9 cellular contexts compared by ENCODE assay signal in genomic region chr1:31703431-31704260, GRCh38. TPM values are rescaled to one million over a fixed set of nuclear protein-coding genes. Genes with fewer than 3 reads are reported as not detected.
DNase-seq lines count a peak whose midpoint lies in the region; ATAC-seq and TF ChIP-seq lines count a peak whose summit lies in the region.
"Had no signal": no experiment of that assay in that cellular context is flagged by ENCODE, and none has a peak within 500 bp of the region (broad histone marks: within the 10 kb centered on the region; RNA-seq: fewer than 3 reads in every experiment).

Gene COL16A1, minus strand, starts transcription at chr1:31704017. Its CDS starts 1,824 bp downstream, at chr1:31702193.

- peak within 1 kb of the TSS; percentile 70 to 73 for H3K4me3 Mint-ChIP-seq in stimulated activated naive CD8-positive, alpha-beta T cell treated with anti-CD3 and anti-CD28 coated beads, Interleukin-15, amount 100 ng/mL, for 72 hours
- peak within 1 kb of the TSS; percentile 85 for H3K4me3 Mint-ChIP-seq in chondrocyte (ENCODE audit: unreplicated experiment)
- H3K4me3 Mint-ChIP-seq: dendritic cell treated with granulocyte-macrophage colony-stimulating factor and Interleukin-4, amounts not matched to agents 40 ng/mL and 50 ng/mL, for 4 days had no signal

- peak within 1 kb of the TSS; percentile 78 to 93 (median 85) for H3K27ac ChIP-seq in stomach

- peaks cover 54% of the 10 kb centered on the region for H3K27me3 Mint-ChIP-seq in stimulated activated naive CD8-positive, alpha-beta T cell treated with anti-CD3 and anti-CD28 coated beads, Interleukin-15, amount 100 ng/mL, for 72 hours
- no peaks in the 10 kb centered on the region for H3K27me3 Mint-ChIP-seq in chondrocyte (ENCODE audit: low read depth)

- peaks cover 0 to 12% (median 8%) of the 10 kb centered on the region in 4 donors for H3K36me3 ChIP-seq in stomach
- H3K36me3 ChIP-seq in BE2C = no peaks in the 10 kb centered on the region

- H3K4me1 Mint-ChIP-seq in stimulated activated naive CD8-positive, alpha-beta T cell treated with anti-CD3 and anti-CD28 coated beads, Interleukin-15, amount 100 ng/mL, for 72 hours = peaks cover 64% of the 10 kb centered on the region
- peaks cover 88% of the 10 kb centered on the region for H3K4me1 Mint-ChIP-seq in chondrocyte (ENCODE audit: low read depth)

- no peak for ATAC-seq in stimulated activated naive CD8-positive, alpha-beta T cell treated with anti-CD3 and anti-CD28 coated beads, Interleukin-15, amount 100 ng/mL, for 72 hours
- ATAC-seq in stimulated activated naive CD8-positive, alpha-beta T cell treated with anti-CD3 and anti-CD28 coated beads, Interleukin-15, Interleukin-2, amounts not matched to agents 100 U/mL and 50 U/mL, for 24 hours = no peak
- no peak for ATAC-seq in HG03159 (IDR thresholded peaks at IDR 0.05; ENCODE audit: unreplicated experiment)

- intact Hi-C loops in stomach (cut with DNase I; ENCODE audit: low total_unique reads) = no loop called here

- no peak for TF ChIP-seq POLR2A in stomach (IDR thresholded peaks at IDR 0.05)

- H3K4me1 ChIP-seq in stomach = peaks cover 58 to 84% (median 72%) of the 10 kb centered on the region in 4 donors
- H3K4me1 ChIP-seq in BE2C = peaks cover 15% of the 10 kb centered on the region

- TF ChIP-seq CTCF in chondrocyte (IDR thresholded peaks at IDR 0.05) (peak; percentile 16), stomach (IDR thresholded peaks at IDR 0.05) (no peak), BE2C (IDR thresholded peaks at IDR 0.05; ENCODE audit: low read depth, low read length) (no peak)

- H3K9me3 Mint-ChIP-seq in stimulated activated naive CD8-positive, alpha-beta T cell treated with anti-CD3 and anti-CD28 coated beads, Interleukin-15, amount 100 ng/mL, for 72 hours = no peaks in the 10 kb centered on the region
- no peaks in the 10 kb centered on the region for H3K9me3 Mint-ChIP-seq in chondrocyte (ENCODE audit: low read depth)
- H3K9me3 Mint-ChIP-seq: dendritic cell treated with granulocyte-macrophage colony-stimulating factor and Interleukin-4, amounts not matched to agents 40 ng/mL and 50 ng/mL, for 4 days had no signal

- no peak for DNase-seq in stimulated activated naive CD8-positive, alpha-beta T cell treated with anti-CD3 and anti-CD28 coated beads, Interleukin-15, amount 100 ng/mL, for 72 hours
- no peak for DNase-seq in stimulated activated naive CD8-positive, alpha-beta T cell treated with anti-CD3 and anti-CD28 coated beads, Interleukin-15, Interleukin-2, amounts not matched to agents 100 U/mL and 50 U/mL, for 24 hours
- DNase-seq in chondrocyte (ENCODE audit: low spot score) = no peak
- DNase-seq in kidney tubule cell (ENCODE audit: low spot score) = peak; percentile 43
- DNase-seq in stomach = peak; percentile 80
- DNase-seq in NCI-H128 (lab: John Stamatoyannopoulos, UW; ENCODE audit: unreplicated experiment) = no peak
- no peak for DNase-seq in BE2C

- TF ChIP-seq EP300 in stomach (IDR thresholded peaks at IDR 0.05) = no peak

- no peaks in the 10 kb centered on the region for H3K9me3 ChIP-seq in stomach
- no peaks in the 10 kb centered on the region for H3K9me3 ChIP-seq in BE2C

- peaks cover 9% of the 10 kb centered on the region for H3K36me3 Mint-ChIP-seq in chondrocyte (ENCODE audit: low read depth)

- H3K27me3 ChIP-seq in stomach (peaks cover 0 to 16% (median 7%) of the 10 kb centered on the region in 3 donors), BE2C (no peaks in the 10 kb centered on the region)

- H3K27ac Mint-ChIP-seq in stimulated activated naive CD8-positive, alpha-beta T cell treated with anti-CD3 and anti-CD28 coated beads, Interleukin-15, amount 100 ng/mL, for 72 hours = peak within 1 kb of the TSS; percentile 45 to 74
- peak within 1 kb of the TSS; percentile 98 for H3K27ac Mint-ChIP-seq in chondrocyte (ENCODE audit: unreplicated experiment)
- H3K27ac Mint-ChIP-seq: dendritic cell treated with granulocyte-macrophage colony-stimulating factor and Interleukin-4, amounts not matched to agents 40 ng/mL and 50 ng/mL, for 4 days had no signal

- 14 to 34% (median 18%) methylated on average over 12 to 39 of the region's 39 CpGs for WGBS in stomach, 5 donors

- peak within 1 kb of the TSS; percentile 39 to 51 (median 48) for H3K4me3 ChIP-seq in stomach
- H3K4me3 ChIP-seq in BE2C (ENCODE audit: low read depth, low read length) = no peak within 1 kb of the TSS

RNA-seq across cellular contexts. Expression of gene COL16A1, which starts in this region (rescaled TPM):
- 230 to 272 TPM (median 262 TPM) in 3 replicates for total RNA-seq in chondrocyte
- 100 to 1,000 TPM in 3 of 5 donors, 10 to 100 TPM in 2; 64.2 to 127 (median 118) TPM for total RNA-seq in stomach
- 10 to 100 TPM; 19.8 to 27.4 (median 24.7) TPM for polyA plus RNA-seq in stomach
- 3.4 TPM for polyA plus RNA-seq in BE2C (2012; ENCODE audit: insufficient read depth, insufficient read length, low read depth)

Comparison
In these comparisons a context has a peak if more than half of its experiments do, and no peak if none do; other contexts are left out.
1. DNase-seq: peak in kidney tubule cell (single experiment) and stomach (single experiment); none in stimulated activated naive CD8-positive, alpha-beta T cell treated with anti-CD3 and anti-CD28 coated beads, Interleukin-15, amount 100 ng/mL, for 72 hours (0 of 2), stimulated activated naive CD8-positive, alpha-beta T cell treated with anti-CD3 and anti-CD28 coated beads, Interleukin-15, Interleukin-2, amounts not matched to agents 100 U/mL and 50 U/mL, for 24 hours (single experiment), chondrocyte (single experiment), NCI-H128 (single experiment) and BE2C (single experiment).